Comparison of ENCODE assay signal across 22 cellular contexts in genomic region chr18:44178476-44178875, GRCh38.
"Had no signal": no experiment of that assay in that cellular context is flagged by ENCODE, and none has a peak within 500 bp of the region (broad histone marks: within the 10 kb centered on the region; RNA-seq: fewer than 3 reads in every experiment).

No MANE protein-coding gene starts in this region.

- H3K9me3 ChIP-seq: esophagus muscularis mucosa, gastrocnemius medialis, heart left ventricle, prostate gland, right lobe of liver, spleen had no signal

- H3K27ac ChIP-seq: cardiac muscle cell, esophagus muscularis mucosa, gastrocnemius medialis, heart left ventricle, prostate gland, right lobe of liver, spleen had no signal

- H3K36me3 ChIP-seq: cardiac muscle cell, esophagus muscularis mucosa, gastrocnemius medialis, heart left ventricle, prostate gland, right lobe of liver, spleen had no signal

- H3K4me1 Mint-ChIP-seq: activated CD8-positive, alpha-beta memory T cell treated with anti-CD3 and anti-CD28 coated beads, Interleukin-2, amount 10 ng/mL, durations not matched to agents 7 days and 5 days; activated naive CD8-positive, alpha-beta T cell treated with anti-CD3 and anti-CD28 coated beads, Interleukin-2, amount 50 U/mL, for 24 hours; memory B cell; nephron progenitor cell; stimulated activated naive CD8-positive, alpha-beta T cell treated with anti-CD3 and anti-CD28 coated beads, Interleukin-15, amount 100 ng/mL, for 72 hours had no signal

- H3K4me3 Mint-ChIP-seq: activated CD8-positive, alpha-beta memory T cell treated with anti-CD3 and anti-CD28 coated beads, Interleukin-2, amount 10 ng/mL, durations not matched to agents 7 days and 5 days; activated naive CD4-positive, alpha-beta T cell treated with anti-CD3 and anti-CD28 coated beads for 36 hours; activated naive CD8-positive, alpha-beta T cell treated with anti-CD3 and anti-CD28 coated beads, Interleukin-2, amount 50 U/mL, for 24 hours; memory B cell; nephron progenitor cell; stimulated activated naive CD8-positive, alpha-beta T cell treated with anti-CD3 and anti-CD28 coated beads, Interleukin-15, amount 100 ng/mL, for 72 hours had no signal

- H3K4me1 ChIP-seq: heart left ventricle, prostate gland, right lobe of liver, spleen had no signal

- H3K9me3 Mint-ChIP-seq: activated naive CD8-positive, alpha-beta T cell treated with anti-CD3 and anti-CD28 coated beads, Interleukin-2, amount 50 U/mL, for 24 hours; activated T-helper 2 cell treated with anti-CD3 and anti-CD28 coated beads, Interferon-gamma antibody, Interleukin-2, Interleukin-4, amounts not matched to agents 10 μg/mL and 5 μg/mL and 100 μg/mL, durations not matched to agents 14 hours and 24 hours and 36 hours; memory B cell; nephron progenitor cell had no signal

- H3K27me3 Mint-ChIP-seq: activated CD8-positive, alpha-beta memory T cell treated with anti-CD3 and anti-CD28 coated beads, Interleukin-2, amount 10 ng/mL, durations not matched to agents 7 days and 5 days; activated naive CD8-positive, alpha-beta T cell treated with anti-CD3 and anti-CD28 coated beads, Interleukin-2, amount 50 U/mL, for 24 hours; stimulated activated naive CD8-positive, alpha-beta T cell treated with anti-CD3 and anti-CD28 coated beads, Interleukin-15, amount 100 ng/mL, for 72 hours had no signal

- ATAC-seq: activated CD8-positive, alpha-beta memory T cell treated with anti-CD3 and anti-CD28 coated beads, Interleukin-2, amount 10 ng/mL, durations not matched to agents 7 days and 5 days; activated naive CD8-positive, alpha-beta T cell treated with anti-CD3 and anti-CD28 coated beads, Interleukin-2, amount 50 U/mL, for 24 hours; gastrocnemius medialis; heart left ventricle; left colon; right lobe of liver; SK-N-SH treated with all-trans-retinoic acid at 6 μM for 48 hours; stimulated activated naive CD8-positive, alpha-beta T cell treated with anti-CD3 and anti-CD28 coated beads, Interleukin-15, amount 100 ng/mL, for 72 hours had no signal

- H3K27me3 ChIP-seq: cardiac muscle cell, esophagus muscularis mucosa, gastrocnemius medialis, right lobe of liver, spleen had no signal

- H3K27ac Mint-ChIP-seq: activated CD8-positive, alpha-beta memory T cell treated with anti-CD3 and anti-CD28 coated beads, Interleukin-2, amount 10 ng/mL, durations not matched to agents 7 days and 5 days; activated naive CD4-positive, alpha-beta T cell treated with anti-CD3 and anti-CD28 coated beads for 36 hours; activated naive CD8-positive, alpha-beta T cell treated with anti-CD3 and anti-CD28 coated beads, Interleukin-2, amount 50 U/mL, for 24 hours; activated T-helper 2 cell treated with anti-CD3 and anti-CD28 coated beads, Interferon-gamma antibody, Interleukin-2, Interleukin-4, amounts not matched to agents 10 μg/mL and 5 μg/mL and 100 μg/mL, durations not matched to agents 14 hours and 24 hours and 36 hours; memory B cell; nephron progenitor cell; stimulated activated naive CD8-positive, alpha-beta T cell treated with anti-CD3 and anti-CD28 coated beads, Interleukin-15, amount 100 ng/mL, for 72 hours had no signal

- H3K4me3 ChIP-seq: cardiac muscle cell, esophagus muscularis mucosa, gastrocnemius medialis, heart left ventricle, prostate gland, right lobe of liver, spleen had no signal

- DNase-seq: activated CD4-positive, alpha-beta T cell treated with anti-CD3 and anti-CD28 coated beads, Interleukin-2, amount 50 U/mL, for 48 hours; activated CD4-positive, CD25-positive, alpha-beta regulatory T cell treated with anti-CD3 and anti-CD28 coated beads, Interleukin-2, amount 50 U/mL, for 72 hours; activated CD8-positive, alpha-beta memory T cell treated with anti-CD3 and anti-CD28 coated beads, Interleukin-2, amount 10 ng/mL, durations not matched to agents 7 days and 5 days; activated naive CD4-positive, alpha-beta T cell treated with anti-CD3 and anti-CD28 coated beads for 36 hours; activated naive CD8-positive, alpha-beta T cell treated with anti-CD3 and anti-CD28 coated beads, Interleukin-2, amount 50 U/mL, for 24 hours; activated T-cell treated with anti-CD3 and anti-CD28 coated beads, Interleukin-2, amount 50 U/mL, for 1 hour; gastrocnemius medialis; nephron progenitor cell; occipital lobe; right lobe of liver; spleen; stimulated activated naive CD8-positive, alpha-beta T cell treated with anti-CD3 and anti-CD28 coated beads, Interleukin-15, amount 100 ng/mL, for 72 hours; T-helper 1 cell; T1000 had no signal

- H3K36me3 Mint-ChIP-seq: activated CD8-positive, alpha-beta memory T cell treated with anti-CD3 and anti-CD28 coated beads, Interleukin-2, amount 10 ng/mL, durations not matched to agents 7 days and 5 days; memory B cell had no signal
